Comparison of ENCODE assay signal across 8 cellular contexts in genomic region chr19:49497047-49497789, GRCh38. TPM values are rescaled to one million over a fixed set of nuclear protein-coding genes. Genes with fewer than 3 reads are reported as not detected.
A peak's percentile ranks its signal among the peaks of the same experiment; 100 is the strongest.
DNase-seq lines count a peak whose midpoint lies in the region; TF ChIP-seq lines count a peak whose summit lies in the region.

No MANE protein-coding gene starts in this region.

- in situ Hi-C loops in ACHN (cut with HindIII; ENCODE audit: low pct_ligation_motif_present, low pct_unique_long_range_greater_than_20kb, low sequenced_read_pairs) = no loop called here

- H3K27ac Mint-ChIP-seq in activated naive CD4-positive, alpha-beta T cell treated with anti-CD3 and anti-CD28 coated beads, Interleukin-2, amount 10 ng/mL, durations not matched to agents 7 days and 5 days = peak overlapping the region; percentile 99

- H3K4me3 ChIP-seq in rectal smooth muscle tissue (ENCODE audit: low read length) = peak overlapping the region; percentile 95

- peaks cover 3% of the 10 kb centered on the region for H3K27me3 Mint-ChIP-seq in activated naive CD4-positive, alpha-beta T cell treated with anti-CD3 and anti-CD28 coated beads, Interleukin-2, amount 10 ng/mL, durations not matched to agents 7 days and 5 days

- no peak for TF ChIP-seq CTCF in GM20000 (IDR thresholded peaks at IDR 0.05; ENCODE audit: extremely low read depth, missing control alignments)

- peaks cover 20% of the 10 kb centered on the region for H3K36me3 ChIP-seq in rectal smooth muscle tissue (ENCODE audit: control insufficient read depth, insufficient read depth, low read length)

- H3K4me1 Mint-ChIP-seq in activated naive CD4-positive, alpha-beta T cell treated with anti-CD3 and anti-CD28 coated beads, Interleukin-2, amount 10 ng/mL, durations not matched to agents 7 days and 5 days = peaks cover 59% of the 10 kb centered on the region

- H3K27me3 ChIP-seq in rectal smooth muscle tissue (ENCODE audit: control insufficient read depth, insufficient read depth, low read length) = no peaks in the 10 kb centered on the region

- H3K27ac ChIP-seq in rectal smooth muscle tissue (ENCODE audit: low read depth, low read length) = peak overlapping the region; percentile 92

- CTCF ChIA-PET in activated naive CD4-positive, alpha-beta T cell treated with anti-CD3 and anti-CD28 coated beads, Interleukin-2, amount 10 ng/mL, durations not matched to agents 7 days and 5 days (lab: Charles Lee) = interaction anchor here (2.8 kb wide), 1 partner anchor 24 kb away, joined by 5 read pairs; the partner anchor contains the start of gene FLT3LG

- H3K9me3 Mint-ChIP-seq in activated naive CD4-positive, alpha-beta T cell treated with anti-CD3 and anti-CD28 coated beads, Interleukin-2, amount 10 ng/mL, durations not matched to agents 7 days and 5 days = no peaks in the 10 kb centered on the region

- peak overlapping the region; percentile 100 for H3K4me3 Mint-ChIP-seq in activated naive CD4-positive, alpha-beta T cell treated with anti-CD3 and anti-CD28 coated beads, Interleukin-2, amount 10 ng/mL, durations not matched to agents 7 days and 5 days

- peaks cover 57% of the 10 kb centered on the region for H3K36me3 Mint-ChIP-seq in activated naive CD4-positive, alpha-beta T cell treated with anti-CD3 and anti-CD28 coated beads, Interleukin-2, amount 10 ng/mL, durations not matched to agents 7 days and 5 days

- intact Hi-C loops in cardiac septum (cut with DNase I) = loop anchor here (5.0 to 10.0 kb wide), 2 partner anchors 180 to 378 kb away; partner anchors contain the start of genes AKT1S1, PRMT1 and TBC1D17

- peaks cover 11% of the 10 kb centered on the region for H3K4me1 ChIP-seq in rectal smooth muscle tissue (ENCODE audit: control insufficient read depth, insufficient read depth, low read length)

- peak overlapping the region; percentile 58 for H3K9ac ChIP-seq in rectal smooth muscle tissue (ENCODE audit: low read length)

- DNase-seq in ACHN = peak; percentile 42
- DNase-seq in GM20000 (ENCODE audit: low spot score) = peak; percentile 57
- peak; percentile 74 for DNase-seq in RPMI8226
- DNase-seq in activated naive CD4-positive, alpha-beta T cell treated with anti-CD3 and anti-CD28 coated beads, Interleukin-2, amount 10 ng/mL, durations not matched to agents 7 days and 5 days = peak; percentile 90
- DNase-seq in cardiac septum (ENCODE audit: low spot score) = peak; percentile 84
- no peak for DNase-seq in SK-N-DZ (ENCODE audit: low spot score)
- DNase-seq in putamen (ENCODE audit: low spot score) = no peak

RNA-seq across cellular contexts. Expression of gene RPS11, which starts 1.0 kb away (rescaled TPM):
- total RNA-seq in cardiac septum = 729 TPM
- polyA plus RNA-seq in SK-N-DZ (2014; cell fraction: cytosol; rRNA removed) = 2,955 and 3,351 TPM in 2 replicates
- polyA plus RNA-seq in SK-N-DZ (2014; cell fraction: nucleus; rRNA removed) = 1,993 and 2,628 TPM in 2 replicates

RNA-seq across cellular contexts. Expression of gene RPL13A, which starts 9.8 kb away (rescaled TPM):
- 1,030 TPM for total RNA-seq in cardiac septum
- polyA plus RNA-seq in SK-N-DZ (2014; cell fraction: cytosol; rRNA removed) = 2,059 and 2,161 TPM in 2 replicates
- polyA plus RNA-seq in SK-N-DZ (2014; cell fraction: nucleus; rRNA removed) = 1,139 and 1,390 TPM in 2 replicates

RNA-seq across cellular contexts. Expression of gene FCGRT, which starts 15.2 kb away (rescaled TPM):
- total RNA-seq in cardiac septum = 50.6 TPM
- 6.2 and 10.0 TPM in 2 replicates for polyA plus RNA-seq in SK-N-DZ (2014; cell fraction: cytosol; rRNA removed)
- 12.9 and 20.4 TPM in 2 replicates for polyA plus RNA-seq in SK-N-DZ (2014; cell fraction: nucleus; rRNA removed)

RNA-seq across cellular contexts. Expression of gene FLT3LG, which starts 23.2 kb away (rescaled TPM):
- 3.8 TPM for total RNA-seq in cardiac septum
- polyA plus RNA-seq in SK-N-DZ (2014; cell fraction: cytosol; rRNA removed) = 0.32 and 0.54 TPM in 2 replicates
- 1.1 and 1.5 TPM in 2 replicates for polyA plus RNA-seq in SK-N-DZ (2014; cell fraction: nucleus; rRNA removed)

RNA-seq across cellular contexts. Expression of gene RCN3, which starts 30.6 kb away (rescaled TPM):
- 14.0 TPM for total RNA-seq in cardiac septum
- 6.9 and 16.4 TPM in 2 replicates for polyA plus RNA-seq in SK-N-DZ (2014; cell fraction: cytosol; rRNA removed)
- polyA plus RNA-seq in SK-N-DZ (2014; cell fraction: nucleus; rRNA removed) = 7.5 and 25.5 TPM in 2 replicates

Comparison
In these comparisons a context has a peak if more than half of its experiments do, and no peak if none do; other contexts are left out.
1. DNase-seq: peak in ACHN (single experiment), GM20000 (single experiment), RPMI8226 (single experiment), activated naive CD4-positive, alpha-beta T cell treated with anti-CD3 and anti-CD28 coated beads, Interleukin-2, amount 10 ng/mL, durations not matched to agents 7 days and 5 days (single experiment) and cardiac septum (single experiment); none in SK-N-DZ (single experiment) and putamen (single experiment).